17 cellular contexts compared by ENCODE assay signal in the genomic region with DNA sequence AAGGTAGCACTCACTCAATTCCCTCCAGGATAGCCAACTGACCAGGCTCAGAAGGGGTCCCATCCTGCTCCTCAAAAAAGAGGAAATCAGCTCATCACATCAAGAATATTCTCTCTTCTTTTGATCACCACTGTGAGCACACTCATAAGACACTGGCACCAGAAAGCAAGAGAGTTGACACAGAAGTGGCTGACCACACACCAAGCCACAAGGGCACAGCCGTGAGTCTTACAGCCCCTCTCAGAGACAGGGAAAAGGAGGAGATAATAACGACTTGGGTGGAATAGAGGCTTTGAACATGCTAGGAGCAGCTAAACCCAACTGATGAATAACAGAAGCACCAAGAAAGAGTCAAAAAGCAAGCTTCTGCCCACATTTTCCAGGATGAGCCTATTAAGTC.
DNase-seq lines count a peak whose midpoint lies in the region; ATAC-seq and TF ChIP-seq lines count a peak whose summit lies in the region.
"Had no signal": no experiment of that assay in that cellular context is flagged by ENCODE, and none has a peak within 500 bp of the region (broad histone marks: within the 10 kb centered on the region; RNA-seq: fewer than 3 reads in every experiment).

No MANE protein-coding gene starts in this region.

- peak; percentile 56 for ATAC-seq in activated CD8-positive, alpha-beta T cell treated with anti-CD3 and anti-CD28 coated beads for 36 hours
- ATAC-seq: PC-3 had no signal

- peaks cover 9% of the 10 kb centered on the region for H3K27me3 Mint-ChIP-seq in activated CD8-positive, alpha-beta T cell treated with anti-CD3 and anti-CD28 coated beads for 36 hours
- peaks cover 0 to 5% (median 0%) of the 10 kb centered on the region in 3 donors for H3K27me3 Mint-ChIP-seq in immature natural killer cell (ENCODE audit: low read depth in 3 of 3)
- no peaks in the 10 kb centered on the region for H3K27me3 Mint-ChIP-seq in MCF 10A (ENCODE audit: insufficient read depth, unreplicated experiment)

- H3K4me3 Mint-ChIP-seq in activated CD8-positive, alpha-beta T cell treated with anti-CD3 and anti-CD28 coated beads for 36 hours = no peak overlapping the region
- H3K4me3 Mint-ChIP-seq in immature natural killer cell (peak overlapping the region in 3 of 5 donors; percentile 4 to 23 (median 5)), MCF 10A (ENCODE audit: unreplicated experiment) (no peak overlapping the region)
- H3K4me3 Mint-ChIP-seq: CD4-positive, CD25-positive, alpha-beta regulatory T cell had no signal

- intact Hi-C loops in activated CD8-positive, alpha-beta T cell treated with anti-CD3 and anti-CD28 coated beads for 36 hours (cut with micrococcal nuclease) = no loop called here
- intact Hi-C loops in MCF 10A (cut with micrococcal nuclease) = no loop called here

- no peaks in the 10 kb centered on the region for H3K9me3 Mint-ChIP-seq in activated CD8-positive, alpha-beta T cell treated with anti-CD3 and anti-CD28 coated beads for 36 hours
- H3K9me3 Mint-ChIP-seq in immature natural killer cell (no peaks in the 10 kb centered on the region), MCF 10A (ENCODE audit: unreplicated experiment) (no peaks in the 10 kb centered on the region)

- peak overlapping the region; percentile 21 for H3K27ac Mint-ChIP-seq in activated CD8-positive, alpha-beta T cell treated with anti-CD3 and anti-CD28 coated beads for 36 hours
- H3K27ac Mint-ChIP-seq in immature natural killer cell = peak overlapping the region in 3 of 6 donors; percentile 3 to 60 (median 16)
- H3K27ac Mint-ChIP-seq in MCF 10A (ENCODE audit: low read depth, unreplicated experiment) = no peak overlapping the region

- H3K27ac ChIP-seq in coronary artery = no peak overlapping the region

- POLR2A ChIA-PET in activated CD8-positive, alpha-beta T cell treated with anti-CD3 and anti-CD28 coated beads for 36 hours (lab: Charles Lee) = interaction anchor here (0.9 kb wide), 1 partner anchor 110 kb away, joined by 3 read pairs; no protein-coding TSS in a partner anchor
- POLR2A ChIA-PET in MCF 10A (lab: Yijun Ruan, JAX) = interaction anchor here (1.5 kb wide), 1 partner anchor 25 kb away, joined by 3 read pairs; no protein-coding TSS in a partner anchor

- H3K36me3 Mint-ChIP-seq in activated CD8-positive, alpha-beta T cell treated with anti-CD3 and anti-CD28 coated beads for 36 hours (ENCODE audit: low read depth) = no peaks in the 10 kb centered on the region
- H3K36me3 Mint-ChIP-seq in immature natural killer cell (no peaks in the 10 kb centered on the region), MCF 10A (ENCODE audit: insufficient read depth, unreplicated experiment) (no peaks in the 10 kb centered on the region)
- H3K36me3 Mint-ChIP-seq: CD4-positive, CD25-positive, alpha-beta regulatory T cell had no signal

- H3K4me3 ChIP-seq in coronary artery = no peak overlapping the region

- peak; percentile 25 for DNase-seq in stimulated activated CD4-positive, alpha-beta T cell treated with anti-CD3 and anti-CD28 coated beads, Interleukin-1b, Interleukin-23, amount 100 ng/mL, for 48 hours
- no peak for DNase-seq in stimulated activated CD4-positive, alpha-beta T cell treated with anti-CD3 and anti-CD28 coated beads, Interleukin-12 subunit alpha, Interleukin-12 subunit beta, amount 100 ng/mL, for 4 hours
- DNase-seq in activated CD8-positive, alpha-beta T cell treated with anti-CD3 and anti-CD28 coated beads for 36 hours = peak; percentile 52
- DNase-seq in immature natural killer cell (no peak), MCF 10A (ENCODE audit: unreplicated experiment) (no peak), NCI-H1436 (lab: John Stamatoyannopoulos, UW) (no peak), coronary artery (ENCODE audit: low spot score) (no peak)
- DNase-seq: ACHN; CD4-positive, CD25-positive, alpha-beta regulatory T cell; DMS79; GDM1; NCI-H1048; NCI-H1694; NCI-H2107; NCI-H226; NCI-H526 treated with DMSO at 0.1 percent for 48 hours; PC-3 had no signal

- CTCF ChIA-PET in activated CD8-positive, alpha-beta T cell treated with anti-CD3 and anti-CD28 coated beads for 36 hours (lab: Charles Lee) = interaction anchor here (1.3 kb wide), 1 partner anchor 434 kb away, joined by 3 read pairs; a partner anchor contains a TSS
- CTCF ChIA-PET in MCF 10A (lab: Yijun Ruan, JAX) = interaction anchor here (0.6 kb wide), 2 partner anchors 13 to 683 kb away, joined by 3 to 7 read pairs; no protein-coding TSS in a partner anchor

- TF ChIP-seq CTCF in activated CD8-positive, alpha-beta T cell treated with anti-CD3 and anti-CD28 coated beads for 36 hours (IDR thresholded peaks at IDR 0.05) = no peak
- TF ChIP-seq CTCF in MCF 10A (IDR thresholded peaks at IDR 0.05; ENCODE audit: unreplicated experiment) (no peak), coronary artery (IDR thresholded peaks at IDR 0.05) (no peak)

- no TSS peak for BruUV-seq in MCF 10A (replicated peaks; lab: Mats Ljungman, UMichigan)

- peaks cover 54% of the 10 kb centered on the region for H3K4me1 Mint-ChIP-seq in activated CD8-positive, alpha-beta T cell treated with anti-CD3 and anti-CD28 coated beads for 36 hours (ENCODE audit: low read depth)
- H3K4me1 Mint-ChIP-seq in immature natural killer cell (peaks cover 43 to 57% of the 10 kb centered on the region in 2 donors), MCF 10A (ENCODE audit: insufficient read depth, unreplicated experiment) (no peaks in the 10 kb centered on the region)

Comparison
In these comparisons a context has a peak if more than half of its experiments do, and no peak if none do; other contexts are left out.
1. DNase-seq: peak in stimulated activated CD4-positive, alpha-beta T cell treated with anti-CD3 and anti-CD28 coated beads, Interleukin-1b, Interleukin-23, amount 100 ng/mL, for 48 hours (single experiment) and activated CD8-positive, alpha-beta T cell treated with anti-CD3 and anti-CD28 coated beads for 36 hours (single experiment); none in stimulated activated CD4-positive, alpha-beta T cell treated with anti-CD3 and anti-CD28 coated beads, Interleukin-12 subunit alpha, Interleukin-12 subunit beta, amount 100 ng/mL, for 4 hours (single experiment), immature natural killer cell (0 of 3), MCF 10A (single experiment), NCI-H1436 (single experiment) and coronary artery (single experiment).
2. H3K4me3 Mint-ChIP-seq: peak in immature natural killer cell (3 of 5); none in activated CD8-positive, alpha-beta T cell treated with anti-CD3 and anti-CD28 coated beads for 36 hours (single experiment) and MCF 10A (single experiment).